In genomic region chr1:24363994-24364393, GRCh38 we compare ENCODE assay signal across 2 cellular contexts.
A peak's percentile ranks its signal among the peaks of the same experiment; 100 is the strongest.
TF ChIP-seq lines count a peak whose summit lies in the region.

No MANE protein-coding gene starts in this region.

TF ChIP-seq in K562, 482 proteins besides CTCF, POLR2A, EP300 and RAD21:
- TF ChIP-seq EGR1 (conservative IDR thresholded peaks at IDR 0.05) (peak; percentile 26; the same call in 1 of the 2 replicates), MEF2A (IDR thresholded peaks at IDR 0.05; ENCODE audit: control insufficient read depth, low read depth, low read length) (peak; percentile 52; the same call in 1 of the 2 replicates), TAF15 (IDR thresholded peaks at IDR 0.05; ENCODE audit: low read depth, low read length) (no peak)

TF ChIP-seq in SK-N-SH, 30 proteins besides CTCF, POLR2A, EP300 and RAD21:
- TF ChIP-seq, protein P1, sequence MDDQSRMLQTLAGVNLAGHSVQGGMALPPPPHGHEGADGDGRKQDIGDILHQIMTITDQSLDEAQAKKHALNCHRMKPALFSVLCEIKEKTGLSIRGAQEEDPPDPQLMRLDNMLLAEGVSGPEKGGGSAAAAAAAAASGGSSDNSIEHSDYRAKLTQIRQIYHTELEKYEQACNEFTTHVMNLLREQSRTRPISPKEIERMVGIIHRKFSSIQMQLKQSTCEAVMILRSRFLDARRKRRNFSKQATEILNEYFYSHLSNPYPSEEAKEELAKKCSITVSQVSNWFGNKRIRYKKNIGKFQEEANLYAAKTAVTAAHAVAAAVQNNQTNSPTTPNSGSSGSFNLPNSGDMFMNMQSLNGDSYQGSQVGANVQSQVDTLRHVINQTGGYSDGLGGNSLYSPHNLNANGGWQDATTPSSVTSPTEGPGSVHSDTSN (IDR thresholded peaks at IDR 0.05) = no peak
- no peak for TF ChIP-seq JUND (IDR thresholded peaks at IDR 0.05)
TF ChIP-seq in SK-N-SH: peak in this region for 0.
